ENCODE assay signal across 2 cellular contexts in the genomic region with DNA sequence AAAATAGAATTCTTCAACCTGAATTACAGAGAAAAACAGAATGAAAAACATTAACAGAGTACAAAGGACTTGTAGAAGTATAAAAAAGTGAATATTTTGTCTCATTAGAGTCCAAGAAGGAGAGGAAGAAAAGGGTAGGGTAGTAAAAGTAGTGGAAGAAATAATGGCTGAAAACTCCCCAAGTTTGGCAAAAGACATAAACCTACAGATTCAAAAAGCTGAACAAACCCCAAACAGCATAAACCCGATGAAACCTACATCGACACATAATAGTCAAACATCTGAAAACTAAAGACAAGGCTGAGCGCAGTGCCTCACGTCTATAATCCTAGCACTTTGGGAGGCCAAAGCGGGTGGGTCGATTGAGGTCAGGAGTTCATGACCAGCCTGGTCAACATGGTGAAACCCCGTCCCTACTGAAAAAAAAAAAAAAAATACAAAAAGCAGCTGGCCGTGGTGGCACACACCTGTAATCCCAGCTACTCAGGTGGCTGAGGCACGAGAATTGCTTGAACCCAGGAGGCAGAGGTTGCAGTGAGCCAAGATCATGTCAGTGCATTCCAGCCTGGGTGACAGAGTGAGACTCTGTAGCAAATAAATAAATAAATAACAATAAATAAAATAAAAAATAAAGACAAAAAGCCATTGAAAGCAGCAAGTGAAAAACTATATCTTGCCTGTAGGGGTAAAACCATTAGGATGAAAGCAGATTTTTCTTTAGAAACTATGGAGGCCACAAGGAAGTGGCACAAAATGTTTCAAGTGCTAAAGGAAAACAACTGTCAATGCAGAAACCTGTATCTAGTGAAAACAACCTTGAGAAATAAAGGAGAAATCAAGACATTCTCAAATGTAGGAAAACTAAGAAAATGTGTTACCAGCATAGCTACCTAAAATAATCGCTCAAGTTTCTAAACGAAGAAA.
A peak's percentile ranks its signal among the peaks of the same experiment; 100 is the strongest.
TF ChIP-seq lines count a peak whose summit lies in the region.

No MANE protein-coding gene starts in this region.

TF ChIP-seq in GM12878, 131 proteins besides CTCF, POLR2A, EP300 and RAD21:
- TF ChIP-seq, protein P1, sequence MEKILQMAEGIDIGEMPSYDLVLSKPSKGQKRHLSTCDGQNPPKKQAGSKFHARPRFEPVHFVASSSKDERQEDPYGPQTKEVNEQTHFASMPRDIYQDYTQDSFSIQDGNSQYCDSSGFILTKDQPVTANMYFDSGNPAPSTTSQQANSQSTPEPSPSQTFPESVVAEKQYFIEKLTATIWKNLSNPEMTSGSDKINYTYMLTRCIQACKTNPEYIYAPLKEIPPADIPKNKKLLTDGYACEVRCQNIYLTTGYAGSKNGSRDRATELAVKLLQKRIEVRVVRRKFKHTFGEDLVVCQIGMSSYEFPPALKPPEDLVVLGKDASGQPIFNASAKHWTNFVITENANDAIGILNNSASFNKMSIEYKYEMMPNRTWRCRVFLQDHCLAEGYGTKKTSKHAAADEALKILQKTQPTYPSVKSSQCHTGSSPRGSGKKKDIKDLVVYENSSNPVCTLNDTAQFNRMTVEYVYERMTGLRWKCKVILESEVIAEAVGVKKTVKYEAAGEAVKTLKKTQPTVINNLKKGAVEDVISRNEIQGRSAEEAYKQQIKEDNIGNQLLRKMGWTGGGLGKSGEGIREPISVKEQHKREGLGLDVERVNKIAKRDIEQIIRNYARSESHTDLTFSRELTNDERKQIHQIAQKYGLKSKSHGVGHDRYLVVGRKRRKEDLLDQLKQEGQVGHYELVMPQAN (conservative IDR thresholded peaks at IDR 0.05) = no peak
- TF ChIP-seq JUND (IDR thresholded peaks at IDR 0.05; ENCODE audit: low read depth, low read length) (no peak), ZNF274 (IDR thresholded peaks at IDR 0.05; ENCODE audit: insufficient read depth, insufficient read length) (no peak), CBX5 (IDR thresholded peaks at IDR 0.05; ENCODE audit: low read depth) (peak; percentile 51; the same call in 1 of the 2 replicates), KAT2A (conservative IDR thresholded peaks at IDR 0.05; ENCODE audit: control insufficient read depth, low read depth, low read length) (no peak), RAD51 (IDR thresholded peaks at IDR 0.05) (no peak)
- TF ChIP-seq, protein P2, sequence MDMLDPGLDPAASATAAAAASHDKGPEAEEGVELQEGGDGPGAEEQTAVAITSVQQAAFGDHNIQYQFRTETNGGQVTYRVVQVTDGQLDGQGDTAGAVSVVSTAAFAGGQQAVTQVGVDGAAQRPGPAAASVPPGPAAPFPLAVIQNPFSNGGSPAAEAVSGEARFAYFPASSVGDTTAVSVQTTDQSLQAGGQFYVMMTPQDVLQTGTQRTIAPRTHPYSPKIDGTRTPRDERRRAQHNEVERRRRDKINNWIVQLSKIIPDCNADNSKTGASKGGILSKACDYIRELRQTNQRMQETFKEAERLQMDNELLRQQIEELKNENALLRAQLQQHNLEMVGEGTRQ (IDR thresholded peaks at IDR 0.05; ENCODE audit: borderline replicate concordance, low read depth, low read length) = no peak
- TF ChIP-seq, protein P3, sequence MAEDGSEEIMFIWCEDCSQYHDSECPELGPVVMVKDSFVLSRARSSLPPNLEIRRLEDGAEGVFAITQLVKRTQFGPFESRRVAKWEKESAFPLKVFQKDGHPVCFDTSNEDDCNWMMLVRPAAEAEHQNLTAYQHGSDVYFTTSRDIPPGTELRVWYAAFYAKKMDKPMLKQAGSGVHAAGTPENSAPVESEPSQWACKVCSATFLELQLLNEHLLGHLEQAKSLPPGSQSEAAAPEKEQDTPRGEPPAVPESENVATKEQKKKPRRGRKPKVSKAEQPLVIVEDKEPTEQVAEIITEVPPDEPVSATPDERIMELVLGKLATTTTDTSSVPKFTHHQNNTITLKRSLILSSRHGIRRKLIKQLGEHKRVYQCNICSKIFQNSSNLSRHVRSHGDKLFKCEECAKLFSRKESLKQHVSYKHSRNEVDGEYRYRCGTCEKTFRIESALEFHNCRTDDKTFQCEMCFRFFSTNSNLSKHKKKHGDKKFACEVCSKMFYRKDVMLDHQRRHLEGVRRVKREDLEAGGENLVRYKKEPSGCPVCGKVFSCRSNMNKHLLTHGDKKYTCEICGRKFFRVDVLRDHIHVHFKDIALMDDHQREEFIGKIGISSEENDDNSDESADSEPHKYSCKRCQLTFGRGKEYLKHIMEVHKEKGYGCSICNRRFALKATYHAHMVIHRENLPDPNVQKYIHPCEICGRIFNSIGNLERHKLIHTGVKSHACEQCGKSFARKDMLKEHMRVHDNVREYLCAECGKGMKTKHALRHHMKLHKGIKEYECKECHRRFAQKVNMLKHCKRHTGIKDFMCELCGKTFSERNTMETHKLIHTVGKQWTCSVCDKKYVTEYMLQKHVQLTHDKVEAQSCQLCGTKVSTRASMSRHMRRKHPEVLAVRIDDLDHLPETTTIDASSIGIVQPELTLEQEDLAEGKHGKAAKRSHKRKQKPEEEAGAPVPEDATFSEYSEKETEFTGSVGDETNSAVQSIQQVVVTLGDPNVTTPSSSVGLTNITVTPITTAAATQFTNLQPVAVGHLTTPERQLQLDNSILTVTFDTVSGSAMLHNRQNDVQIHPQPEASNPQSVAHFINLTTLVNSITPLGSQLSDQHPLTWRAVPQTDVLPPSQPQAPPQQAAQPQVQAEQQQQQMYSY (CRISPR knock-in tag; IDR thresholded peaks at IDR 0.05) = no peak
- TF ChIP-seq, protein P4, sequence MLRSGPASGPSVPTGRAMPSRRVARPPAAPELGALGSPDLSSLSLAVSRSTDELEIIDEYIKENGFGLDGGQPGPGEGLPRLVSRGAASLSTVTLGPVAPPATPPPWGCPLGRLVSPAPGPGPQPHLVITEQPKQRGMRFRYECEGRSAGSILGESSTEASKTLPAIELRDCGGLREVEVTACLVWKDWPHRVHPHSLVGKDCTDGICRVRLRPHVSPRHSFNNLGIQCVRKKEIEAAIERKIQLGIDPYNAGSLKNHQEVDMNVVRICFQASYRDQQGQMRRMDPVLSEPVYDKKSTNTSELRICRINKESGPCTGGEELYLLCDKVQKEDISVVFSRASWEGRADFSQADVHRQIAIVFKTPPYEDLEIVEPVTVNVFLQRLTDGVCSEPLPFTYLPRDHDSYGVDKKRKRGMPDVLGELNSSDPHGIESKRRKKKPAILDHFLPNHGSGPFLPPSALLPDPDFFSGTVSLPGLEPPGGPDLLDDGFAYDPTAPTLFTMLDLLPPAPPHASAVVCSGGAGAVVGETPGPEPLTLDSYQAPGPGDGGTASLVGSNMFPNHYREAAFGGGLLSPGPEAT (IDR thresholded peaks at IDR 0.05; ENCODE audit: low read depth) = no peak

TF ChIP-seq in HepG2, 621 proteins besides CTCF, POLR2A, EP300 and RAD21:
- no peak for TF ChIP-seq U2AF1 (optimal IDR thresholded peaks at IDR 0.05; ENCODE audit: low read depth, low read length)
- peak; percentile 92 for TF ChIP-seq ZNF317 (CRISPR knock-in tag; IDR thresholded peaks at IDR 0.05)
